ENCODE assay signal across 23 cellular contexts in the genomic region with DNA sequence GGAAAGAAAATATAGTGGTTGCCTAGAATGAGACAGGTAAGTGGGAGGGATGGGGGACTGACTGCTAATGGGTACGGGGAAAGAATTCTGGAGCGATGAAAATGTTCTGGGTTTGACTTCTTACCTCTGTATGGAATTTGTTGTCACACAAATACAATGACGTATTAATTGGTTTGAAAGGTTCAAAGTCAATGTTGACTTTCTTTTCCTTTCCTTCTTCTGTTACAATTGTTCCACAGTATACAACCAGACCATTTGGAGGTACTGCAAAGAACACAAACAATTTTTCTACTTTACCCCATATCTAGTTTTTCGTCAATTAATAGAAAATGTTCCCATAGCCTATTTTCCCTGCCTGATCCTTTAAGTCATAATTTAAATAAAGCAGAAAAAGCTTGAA.
"Had no signal": no experiment of that assay in that cellular context is flagged by ENCODE, and none has a peak within 500 bp of the region (broad histone marks: within the 10 kb centered on the region; RNA-seq: fewer than 3 reads in every experiment).

No MANE protein-coding gene starts in this region.

- H3K27ac ChIP-seq: KMS-11, SJSA1, SK-N-MC had no signal

- ATAC-seq: K562 had no signal

- H3K9me3 Mint-ChIP-seq: IgD-negative memory B cell had no signal

- H3K36me3 Mint-ChIP-seq: IgD-negative memory B cell had no signal

- H3K4me3 ChIP-seq: K562, SJSA1, SK-N-MC had no signal

- H3K27me3 ChIP-seq: SJSA1 had no signal

- H3K27me3 Mint-ChIP-seq: IgD-negative memory B cell had no signal

- H3K4me1 ChIP-seq: SJSA1 had no signal

- H3K4me3 Mint-ChIP-seq: IgD-negative memory B cell had no signal

- H3K9ac ChIP-seq: KMS-11 had no signal

- H3K27ac Mint-ChIP-seq: IgD-negative memory B cell had no signal

- FAIRE-seq: K562, RCC 7860 had no signal

- DNase-seq: Kasumi-1, MM.1S, NCI-H1092 treated with DMSO at 0.1 percent for 48 hours, NCI-H1436, NCI-H187, NCI-H2029, NCI-H2081 treated with DMSO at 0.1 percent for 48 hours, NCI-H2171, NCI-H226, NCI-H446, NCI-H510A, NCI-H524 treated with DMSO at 0.1 percent for 48 hours, NCI-H69, NCI-H774, Right ventricle myocardium superior, RPMI8226, SIG-M5 had no signal

- H3K9me3 ChIP-seq: SJSA1 had no signal
